ENCODE assay signal across 16 cellular contexts in the genomic region with DNA sequence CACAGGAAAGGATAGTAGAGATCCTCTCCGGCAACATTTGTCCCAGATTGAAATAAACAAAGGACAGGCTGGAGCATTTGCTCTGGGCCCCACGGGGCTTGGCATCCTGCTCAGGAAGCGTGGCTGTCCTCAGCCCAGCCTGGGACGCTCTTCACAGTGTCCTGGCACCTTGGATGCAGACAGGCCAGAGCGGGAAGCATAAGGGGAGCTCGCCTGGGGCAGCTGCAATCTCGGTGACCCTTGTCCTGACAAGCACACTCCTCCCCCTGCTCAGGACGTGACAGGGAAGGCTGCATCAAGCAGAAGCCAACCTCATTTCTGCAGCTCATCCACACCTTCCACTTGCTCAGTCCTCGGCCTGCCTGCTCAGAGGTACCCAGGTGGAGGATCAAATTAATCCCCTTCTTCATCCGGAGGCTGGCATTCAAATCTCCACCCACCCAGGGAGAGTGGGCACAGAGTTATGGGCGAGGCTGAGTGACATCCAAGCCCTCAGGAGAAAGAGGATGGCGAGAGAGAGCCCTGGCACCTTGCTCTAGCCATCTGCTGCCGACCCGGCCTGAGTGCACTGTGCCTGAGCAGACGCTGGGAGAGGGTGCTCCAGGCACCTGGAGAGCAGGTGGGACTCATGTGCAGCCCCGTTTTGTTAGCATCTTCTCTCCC. TPM values are rescaled to one million over a fixed set of nuclear protein-coding genes. Genes with fewer than 3 reads are reported as not detected.
DNase-seq lines count a peak whose midpoint lies in the region; ATAC-seq and TF ChIP-seq lines count a peak whose summit lies in the region.
"Had no signal": no experiment of that assay in that cellular context is flagged by ENCODE, and none has a peak within 500 bp of the region (broad histone marks: within the 10 kb centered on the region; RNA-seq: fewer than 3 reads in every experiment).

No MANE protein-coding gene starts in this region.

- H3K4me1 ChIP-seq in Karpas-422 (ENCODE audit: low read length) = 0 out of 2 replicates have a peak, but pooled peaks cover 3% of the 10 kb centered on the region
- H3K4me1 ChIP-seq: BLaER1 had no signal

- POLR2A ChIA-PET in T-cell (lab: Charles Lee) = no interaction called here

- H3K9me3 ChIP-seq in Karpas-422 (ENCODE audit: low read length) = no peaks in the 10 kb centered on the region
- H3K9me3 ChIP-seq: BLaER1 had no signal

- ATAC-seq in esophagus mucosa (peak; percentile 18), GM19023 (IDR thresholded peaks at IDR 0.05; ENCODE audit: unreplicated experiment) (no peak), T-cell (replicated peaks in 1 of 4) (no peak)

- H3K9me3 Mint-ChIP-seq in nephron progenitor cell (peaks cover 6% of the 10 kb centered on the region), T-cell (no peaks in the 10 kb centered on the region)
- H3K9me3 Mint-ChIP-seq: CD8-positive, alpha-beta memory T cell had no signal

- CTCF ChIA-PET in T-cell (lab: Charles Lee) = no interaction called here

- H3K36me3 Mint-ChIP-seq in nephron progenitor cell (ENCODE audit: low read depth) = no peaks in the 10 kb centered on the region
- no peaks in the 10 kb centered on the region for H3K36me3 Mint-ChIP-seq in T-cell
- H3K36me3 Mint-ChIP-seq: CD8-positive, alpha-beta memory T cell had no signal

- DNase-seq in G401 (ENCODE audit: low spot score) (peak; percentile 94), Karpas-422 (peak; percentile 34), nephron progenitor cell (no peak), NK-92 (lab: John Stamatoyannopoulos, UW; ENCODE audit: unreplicated experiment) (no peak), epidermal melanocyte (ENCODE audit: insufficient read length, low spot score) (no peak), T-cell (no peak)
- DNase-seq: CD8-positive, alpha-beta memory T cell; H9; MV-4-11; NCI-H1436; NCI-H2029 treated with DMSO at 0.1 percent for 48 hours; NK-92 treated with Interleukin-12 subunit alpha and Interleukin-12 subunit beta, amount 100 ng/mL, for 24 hours had no signal

- no peaks in the 10 kb centered on the region for H4K20me1 ChIP-seq in Karpas-422 (ENCODE audit: insufficient read depth, low read depth, low read length)
- H4K20me1 ChIP-seq: BLaER1 had no signal

- TF ChIP-seq CTCF in nephron progenitor cell (IDR thresholded peaks at IDR 0.05) = no peak

- no peak overlapping the region for H3K9ac ChIP-seq in Karpas-422 (ENCODE audit: low read length)
- H3K9ac ChIP-seq: BLaER1 had no signal

- H3K9me2 ChIP-seq in Karpas-422 (replicated peaks; ENCODE audit: insufficient read depth, low read length) = no peaks in the 10 kb centered on the region

- peak overlapping the region; percentile 73 for H3K27ac Mint-ChIP-seq in nephron progenitor cell
- no peak overlapping the region for H3K27ac Mint-ChIP-seq in T-cell
- H3K27ac Mint-ChIP-seq: CD8-positive, alpha-beta memory T cell; H9 had no signal

- H3K27me3 Mint-ChIP-seq in nephron progenitor cell (ENCODE audit: low read depth, poor library complexity) (no peaks in the 10 kb centered on the region), T-cell (peaks cover 0 to 2% of the 10 kb centered on the region in 2 donors)

- no peaks in the 10 kb centered on the region for H3K36me3 ChIP-seq in Karpas-422 (ENCODE audit: insufficient read depth, low read length)
- H3K36me3 ChIP-seq: BLaER1 had no signal

- H2AFZ ChIP-seq in Karpas-422 (ENCODE audit: low read length) = no peak overlapping the region

- H3K4me3 Mint-ChIP-seq in nephron progenitor cell (no peak overlapping the region), T-cell (no peak overlapping the region)
- H3K4me3 Mint-ChIP-seq: CD8-positive, alpha-beta memory T cell; H9 had no signal

- no peaks in the 10 kb centered on the region for H3K27me3 ChIP-seq in Karpas-422 (ENCODE audit: low read length)
- H3K27me3 ChIP-seq: BLaER1 had no signal

- peaks cover 11% of the 10 kb centered on the region for H3K4me1 Mint-ChIP-seq in nephron progenitor cell
- H3K4me1 Mint-ChIP-seq in T-cell = no peaks in the 10 kb centered on the region
- H3K4me1 Mint-ChIP-seq: CD8-positive, alpha-beta memory T cell; H9 had no signal

- no peak overlapping the region for H3K4me3 ChIP-seq in Karpas-422 (ENCODE audit: low read length)
- H3K4me3 ChIP-seq: BLaER1, SK-N-MC had no signal

- no peak overlapping the region for H3K27ac ChIP-seq in Karpas-422 (ENCODE audit: low read length)
- H3K27ac ChIP-seq: BLaER1, SK-N-MC had no signal

- in situ Hi-C loops in G401 (cut with HindIII; ENCODE audit: low sequenced_read_pairs) = no loop called here

- H3K4me2 ChIP-seq in Karpas-422 (ENCODE audit: low read depth, low read length, poor library complexity, severe bottlenecking) = no peak overlapping the region
- H3K4me2 ChIP-seq: BLaER1 had no signal

- no peaks in the 10 kb centered on the region for H3K79me2 ChIP-seq in Karpas-422 (ENCODE audit: low read length)

RNA-seq across cellular contexts. Expression of gene ABRAXAS2, which starts 47.6 kb away (rescaled TPM):
- 11.4 and 16.8 TPM in 2 replicates for total RNA-seq in G401 (2014; rRNA removed; shearing (Covaris generic))
- 11.4 and 13.1 TPM in 2 replicates for total RNA-seq in Karpas-422 (2014; rRNA removed; shearing (Covaris generic); ENCODE audit: low replicate concordance)
- 11.2 TPM for total RNA-seq in esophagus mucosa
- total RNA-seq in T-cell = 10 to 100 TPM in 3 of 5 donors, 1 to 10 TPM in 2; 8.7 to 15.7 (median 12.5) TPM

RNA-seq across cellular contexts. Expression of gene EEF1AKMT2, which starts 57.6 kb away (rescaled TPM):
- 35.6 and 35.8 TPM in 2 replicates for total RNA-seq in G401 (2014; rRNA removed; shearing (Covaris generic))
- total RNA-seq in Karpas-422 (2014; rRNA removed; shearing (Covaris generic); ENCODE audit: low replicate concordance) = 24.9 and 38.3 TPM in 2 replicates
- total RNA-seq in esophagus mucosa (10.0 TPM), T-cell (10 to 100 TPM; 15.8 to 21.0 (median 18.8) TPM)

Comparison
In these comparisons a context has a peak if more than half of its experiments do, and no peak if none do; other contexts are left out.
1. DNase-seq: peak in G401 (single experiment) and Karpas-422 (single experiment); none in nephron progenitor cell (single experiment), NK-92 (single experiment), epidermal melanocyte (single experiment) and T-cell (0 of 34).